In the genomic region with DNA sequence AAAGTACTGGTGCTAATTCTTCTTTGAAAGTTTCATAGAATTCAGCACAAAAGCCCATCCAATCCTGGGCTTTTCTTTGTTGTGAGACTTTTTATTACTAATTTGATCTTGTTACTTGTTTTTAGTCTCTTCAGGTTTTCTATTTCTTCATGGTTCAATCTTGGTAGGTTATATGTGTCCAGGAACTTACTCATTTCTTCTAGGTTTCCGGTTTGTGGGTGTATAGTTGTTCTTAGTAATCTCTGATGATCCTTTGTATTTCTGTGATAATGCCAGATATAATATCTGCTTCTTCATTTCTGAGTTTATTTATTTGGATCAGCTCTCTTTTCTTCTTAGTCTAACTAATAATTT, we compare ENCODE assay signal across 1 cellular context.
TF ChIP-seq lines count a peak whose summit lies in the region.

No MANE protein-coding gene starts in this region.

TF ChIP-seq in SK-N-SH treated with all-trans-retinoic acid at 6 μM for 48 hours, 23 proteins besides CTCF, POLR2A, EP300 and RAD21 (continued from another document):
- TF ChIP-seq, protein P1, sequence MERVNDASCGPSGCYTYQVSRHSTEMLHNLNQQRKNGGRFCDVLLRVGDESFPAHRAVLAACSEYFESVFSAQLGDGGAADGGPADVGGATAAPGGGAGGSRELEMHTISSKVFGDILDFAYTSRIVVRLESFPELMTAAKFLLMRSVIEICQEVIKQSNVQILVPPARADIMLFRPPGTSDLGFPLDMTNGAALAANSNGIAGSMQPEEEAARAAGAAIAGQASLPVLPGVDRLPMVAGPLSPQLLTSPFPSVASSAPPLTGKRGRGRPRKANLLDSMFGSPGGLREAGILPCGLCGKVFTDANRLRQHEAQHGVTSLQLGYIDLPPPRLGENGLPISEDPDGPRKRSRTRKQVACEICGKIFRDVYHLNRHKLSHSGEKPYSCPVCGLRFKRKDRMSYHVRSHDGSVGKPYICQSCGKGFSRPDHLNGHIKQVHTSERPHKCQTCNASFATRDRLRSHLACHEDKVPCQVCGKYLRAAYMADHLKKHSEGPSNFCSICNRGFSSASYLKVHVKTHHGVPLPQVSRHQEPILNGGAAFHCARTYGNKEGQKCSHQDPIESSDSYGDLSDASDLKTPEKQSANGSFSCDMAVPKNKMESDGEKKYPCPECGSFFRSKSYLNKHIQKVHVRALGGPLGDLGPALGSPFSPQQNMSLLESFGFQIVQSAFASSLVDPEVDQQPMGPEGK (CRISPR knock-in tag; IDR thresholded peaks at IDR 0.05; ENCODE audit: borderline replicate concordance), result no peak
- TF ChIP-seq ZNF8 (CRISPR knock-in tag; IDR thresholded peaks at IDR 0.05), result no peak
- no peak for TF ChIP-seq ARNTL (CRISPR knock-in tag; IDR thresholded peaks at IDR 0.05; ENCODE audit: borderline replicate concordance, low read depth)
- TF ChIP-seq ZNF565 (CRISPR knock-in tag; conservative IDR thresholded peaks at IDR 0.05; ENCODE audit: low read depth), result no peak
- TF ChIP-seq, protein P2, sequence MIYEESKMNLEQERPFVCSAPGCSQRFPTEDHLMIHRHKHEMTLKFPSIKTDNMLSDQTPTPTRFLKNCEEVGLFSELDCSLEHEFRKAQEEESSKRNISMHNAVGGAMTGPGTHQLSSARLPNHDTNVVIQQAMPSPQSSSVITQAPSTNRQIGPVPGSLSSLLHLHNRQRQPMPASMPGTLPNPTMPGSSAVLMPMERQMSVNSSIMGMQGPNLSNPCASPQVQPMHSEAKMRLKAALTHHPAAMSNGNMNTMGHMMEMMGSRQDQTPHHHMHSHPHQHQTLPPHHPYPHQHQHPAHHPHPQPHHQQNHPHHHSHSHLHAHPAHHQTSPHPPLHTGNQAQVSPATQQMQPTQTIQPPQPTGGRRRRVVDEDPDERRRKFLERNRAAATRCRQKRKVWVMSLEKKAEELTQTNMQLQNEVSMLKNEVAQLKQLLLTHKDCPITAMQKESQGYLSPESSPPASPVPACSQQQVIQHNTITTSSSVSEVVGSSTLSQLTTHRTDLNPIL (CRISPR knock-in tag; IDR thresholded peaks at IDR 0.05; ENCODE audit: low read depth), result no peak
- no peak for TF ChIP-seq ESRRG (CRISPR knock-in tag; IDR thresholded peaks at IDR 0.05)
- TF ChIP-seq PPARA (CRISPR knock-in tag; IDR thresholded peaks at IDR 0.05; ENCODE audit: borderline replicate concordance), result no peak
- no peak for TF ChIP-seq ISL1 (CRISPR knock-in tag; IDR thresholded peaks at IDR 0.05)
- no peak for TF ChIP-seq TOX (CRISPR knock-in tag; IDR thresholded peaks at IDR 0.05; ENCODE audit: borderline replicate concordance)
- TF ChIP-seq GLIS3 (CRISPR knock-in tag; IDR thresholded peaks at IDR 0.05), result no peak
- TF ChIP-seq OSR1 (CRISPR knock-in tag; IDR thresholded peaks at IDR 0.05), result no peak
- no peak for TF ChIP-seq ZC3H10 (CRISPR knock-in tag; IDR thresholded peaks at IDR 0.05)
- TF ChIP-seq TSHZ2 (CRISPR knock-in tag; IDR thresholded peaks at IDR 0.05), result no peak
- no peak for TF ChIP-seq ZFP30 (CRISPR knock-in tag; IDR thresholded peaks at IDR 0.05)
- TF ChIP-seq CSDC2 (CRISPR knock-in tag; IDR thresholded peaks at IDR 0.05), result no peak
- TF ChIP-seq, protein P3, sequence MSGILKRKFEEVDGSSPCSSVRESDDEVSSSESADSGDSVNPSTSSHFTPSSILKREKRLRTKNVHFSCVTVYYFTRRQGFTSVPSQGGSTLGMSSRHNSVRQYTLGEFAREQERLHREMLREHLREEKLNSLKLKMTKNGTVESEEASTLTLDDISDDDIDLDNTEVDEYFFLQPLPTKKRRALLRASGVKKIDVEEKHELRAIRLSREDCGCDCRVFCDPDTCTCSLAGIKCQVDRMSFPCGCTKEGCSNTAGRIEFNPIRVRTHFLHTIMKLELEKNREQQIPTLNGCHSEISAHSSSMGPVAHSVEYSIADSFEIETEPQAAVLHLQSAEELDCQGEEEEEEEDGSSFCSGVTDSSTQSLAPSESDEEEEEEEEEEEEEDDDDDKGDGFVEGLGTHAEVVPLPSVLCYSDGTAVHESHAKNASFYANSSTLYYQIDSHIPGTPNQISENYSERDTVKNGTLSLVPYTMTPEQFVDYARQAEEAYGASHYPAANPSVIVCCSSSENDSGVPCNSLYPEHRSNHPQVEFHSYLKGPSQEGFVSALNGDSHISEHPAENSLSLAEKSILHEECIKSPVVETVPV (CRISPR knock-in tag; IDR thresholded peaks at IDR 0.05), result no peak
- no peak for TF ChIP-seq TCF4 (CRISPR knock-in tag; IDR thresholded peaks at IDR 0.05; ENCODE audit: borderline replicate concordance)
